ENCODE assay signal across 19 cellular contexts in the genomic region with DNA sequence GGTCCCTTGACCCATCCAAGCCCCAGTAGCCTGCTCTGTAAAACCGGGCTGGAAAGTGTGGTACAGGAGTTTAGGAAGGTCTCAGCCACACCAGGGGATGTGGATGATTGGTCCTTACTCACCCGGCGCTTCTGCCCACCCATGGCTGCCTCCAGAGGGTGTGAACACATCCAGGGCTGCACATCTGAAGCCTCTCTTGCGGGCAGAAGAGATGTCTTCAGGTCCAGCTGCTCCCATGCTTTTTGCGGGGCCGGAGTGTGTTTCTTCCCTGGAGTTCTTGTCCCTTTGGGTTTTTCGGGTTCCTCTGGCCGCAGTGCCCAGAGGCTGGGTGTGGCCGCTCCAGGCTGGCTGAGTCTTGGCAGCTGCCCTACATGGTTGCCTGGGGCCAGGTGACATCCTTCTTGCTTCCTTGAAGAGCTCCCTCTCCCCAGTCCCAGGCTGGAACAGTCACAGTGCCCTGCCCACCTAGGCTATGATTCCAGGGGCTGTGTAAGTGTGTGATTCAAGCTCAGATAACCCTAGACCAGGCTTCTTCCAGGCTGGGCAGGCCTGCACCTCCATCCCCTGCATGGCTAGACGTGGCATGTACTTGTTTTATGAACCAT. TPM values are rescaled to one million over a fixed set of nuclear protein-coding genes. Genes with fewer than 3 reads are reported as not detected.
DNase-seq lines count a peak whose midpoint lies in the region; ATAC-seq, FAIRE-seq and TF ChIP-seq lines count a peak whose summit lies in the region.
"Had no signal": no experiment of that assay in that cellular context is flagged by ENCODE, and none has a peak within 500 bp of the region (broad histone marks: within the 10 kb centered on the region; RNA-seq: fewer than 3 reads in every experiment).

No MANE protein-coding gene starts in this region.

- no peak overlapping the region for H3K27ac Mint-ChIP-seq in activated CD4-positive, alpha-beta T cell treated with anti-CD3 and anti-CD28 coated beads for 36 hours
- no peak overlapping the region for H3K27ac Mint-ChIP-seq in T-helper 17 cell
- H3K27ac Mint-ChIP-seq: activated naive CD8-positive, alpha-beta T cell treated with anti-CD3 and anti-CD28 coated beads, Interleukin-2, amount 50 U/mL, for 24 hours; activated T-helper 1 cell treated with anti-CD3 and anti-CD28 coated beads, Interleukin-12 subunit alpha, Interleukin-12 subunit beta, Interleukin-2, Interleukin-4 antibody, amounts not matched to agents 30 ng/mL and 10 ng/mL and 1 ng/mL, durations not matched to agents 14 hours and 24 hours and 36 hours; natural killer cell treated with Interleukin-12 subunit alpha and Interleukin-12 subunit beta and Interleukin-15 and Interleukin-18, amount 100 ng/mL, for 72 hours had no signal

- CTCF ChIA-PET in RWPE1 (lab: Yijun Ruan, JAX) = interaction anchor here (0.5 kb wide), 1 partner anchor 19 kb away, joined by 4 read pairs; no protein-coding TSS in a partner anchor
- CTCF ChIA-PET in activated CD4-positive, alpha-beta T cell treated with anti-CD3 and anti-CD28 coated beads for 36 hours (lab: Charles Lee) = interaction anchor here (0.6 to 1.9 kb wide), 4 partner anchors 134 to 511 kb away, joined by 3 to 9 read pairs (median 4); no protein-coding TSS in a partner anchor

- ATAC-seq in activated CD4-positive, alpha-beta T cell treated with anti-CD3 and anti-CD28 coated beads for 36 hours = no peak
- ATAC-seq in HG03159 (IDR thresholded peaks at IDR 0.05; ENCODE audit: unreplicated experiment) (no peak), T-helper 17 cell (no peak)
- ATAC-seq: activated naive CD8-positive, alpha-beta T cell treated with anti-CD3 and anti-CD28 coated beads, Interleukin-2, amount 50 U/mL, for 24 hours; heart left ventricle; natural killer cell treated with Interleukin-12 subunit alpha and Interleukin-12 subunit beta and Interleukin-15 and Interleukin-18, amount 100 ng/mL, for 72 hours had no signal

- intact Hi-C loops in stomach (cut with DNase I; ENCODE audit: low total_unique reads) = no loop called here
- intact Hi-C loops in activated CD4-positive, alpha-beta T cell treated with anti-CD3 and anti-CD28 coated beads for 36 hours (cut with DNase I, micrococcal nuclease) = no loop called here

- no peaks in the 10 kb centered on the region for H3K36me3 ChIP-seq in GM23248 (ENCODE audit: low read depth)
- H3K36me3 ChIP-seq in keratinocyte (ENCODE audit: control insufficient read depth in 2 of 2, extremely low read depth in 1 of 2, insufficient read depth in 2 of 2, low read length in 2 of 2) = no peaks in the 10 kb centered on the region
- no peaks in the 10 kb centered on the region for H3K36me3 ChIP-seq in stomach
- H3K36me3 ChIP-seq: cardiac muscle cell, HAP-1, heart left ventricle had no signal

- H3K79me2 ChIP-seq in GM23248 (ENCODE audit: insufficient read depth) (no peaks in the 10 kb centered on the region), keratinocyte (ENCODE audit: control insufficient read depth, insufficient read depth, low read length) (no peaks in the 10 kb centered on the region)

- dilution Hi-C loops in keratinocyte (cut with MboI; ENCODE audit: extremely low pct_ligation_motif_present, low sequenced_read_pairs) = loop anchor here (10.0 kb wide), 1 partner anchor 131 kb away; no protein-coding TSS in a partner anchor

- H3K9me3 ChIP-seq in GM23248 (ENCODE audit: low read depth) (no peaks in the 10 kb centered on the region), keratinocyte (ENCODE audit: control insufficient read depth, low read depth, low read length) (no peaks in the 10 kb centered on the region), stomach (no peaks in the 10 kb centered on the region), T-helper 17 cell (ENCODE audit: control insufficient read depth, low read length, poor library complexity, severe bottlenecking) (no peaks in the 10 kb centered on the region)
- H3K9me3 ChIP-seq: HAP-1, heart left ventricle had no signal

- no peak for TF ChIP-seq EP300 in stomach (IDR thresholded peaks at IDR 0.05)

- TF ChIP-seq POLR2A in stomach (IDR thresholded peaks at IDR 0.05) = no peak

- no peaks in the 10 kb centered on the region for H3K36me3 Mint-ChIP-seq in activated CD4-positive, alpha-beta T cell treated with anti-CD3 and anti-CD28 coated beads for 36 hours (ENCODE audit: low read depth)
- no peaks in the 10 kb centered on the region for H3K36me3 Mint-ChIP-seq in T-helper 17 cell (ENCODE audit: low read depth)
- H3K36me3 Mint-ChIP-seq: natural killer cell treated with Interleukin-12 subunit alpha and Interleukin-12 subunit beta and Interleukin-15 and Interleukin-18, amount 100 ng/mL, for 72 hours had no signal

- H3K4me1 Mint-ChIP-seq in activated CD4-positive, alpha-beta T cell treated with anti-CD3 and anti-CD28 coated beads for 36 hours = no peaks in the 10 kb centered on the region
- H3K4me1 Mint-ChIP-seq in T-helper 17 cell = peaks cover 4% of the 10 kb centered on the region
- H3K4me1 Mint-ChIP-seq: activated naive CD8-positive, alpha-beta T cell treated with anti-CD3 and anti-CD28 coated beads, Interleukin-2, amount 50 U/mL, for 24 hours had no signal

- no peak for FAIRE-seq in keratinocyte (lab: Jason Lieb, UNC)

- peaks cover 11% of the 10 kb centered on the region for H3F3A ChIP-seq in GM23248 (ENCODE audit: insufficient read depth)

- H3K4me1 ChIP-seq in GM23248 (ENCODE audit: insufficient read depth) (peaks cover 19% of the 10 kb centered on the region), keratinocyte (ENCODE audit: control insufficient read depth, extremely low read depth, insufficient read depth, low read length) (peaks cover 20% of the 10 kb centered on the region), stomach (peaks cover 0 to 3% (median 0%) of the 10 kb centered on the region in 4 donors)

- in situ Hi-C loops in GM23248 (cut with MboI) = no loop called here

- H2AFZ ChIP-seq in GM23248 (peak overlapping the region; percentile 58), keratinocyte (ENCODE audit: control insufficient read depth, low read length) (peak overlapping the region; percentile 29)

- H3K9me1 ChIP-seq in keratinocyte (ENCODE audit: control insufficient read depth, extremely low read depth, insufficient read depth, low read length) = no peaks in the 10 kb centered on the region

- H3K9me2 ChIP-seq in GM23248 (ENCODE audit: insufficient read depth) = no peaks in the 10 kb centered on the region

- no peaks in the 10 kb centered on the region for H3K9me3 Mint-ChIP-seq in activated CD4-positive, alpha-beta T cell treated with anti-CD3 and anti-CD28 coated beads for 36 hours (ENCODE audit: low read depth)
- H3K9me3 Mint-ChIP-seq: activated naive CD8-positive, alpha-beta T cell treated with anti-CD3 and anti-CD28 coated beads, Interleukin-2, amount 50 U/mL, for 24 hours; activated T-helper 1 cell treated with anti-CD3 and anti-CD28 coated beads, Interleukin-12 subunit alpha, Interleukin-12 subunit beta, Interleukin-2, Interleukin-4 antibody, amounts not matched to agents 30 ng/mL and 10 ng/mL and 1 ng/mL, durations not matched to agents 14 hours and 24 hours and 36 hours; natural killer cell treated with Interleukin-12 subunit alpha and Interleukin-12 subunit beta and Interleukin-15 and Interleukin-18, amount 100 ng/mL, for 72 hours had no signal

- WGBS in GM23248 (ENCODE audit: low coverage in 1 of 2, low lambda C conversion rate in 2 of 2, missing lambda C conversion rate in 2 of 2), 2 experiments = 10 to 12% methylated on average over 10 of the region's 10 CpGs
- WGBS in stomach, 5 donors = 60 to 75% (median 63%) methylated on average over 4 to 10 of the region's 10 CpGs

- H3K4me3 Mint-ChIP-seq in activated CD4-positive, alpha-beta T cell treated with anti-CD3 and anti-CD28 coated beads for 36 hours = no peak overlapping the region
- no peak overlapping the region for H3K4me3 Mint-ChIP-seq in T-helper 17 cell
- H3K4me3 Mint-ChIP-seq: activated naive CD8-positive, alpha-beta T cell treated with anti-CD3 and anti-CD28 coated beads, Interleukin-2, amount 50 U/mL, for 24 hours; activated T-helper 1 cell treated with anti-CD3 and anti-CD28 coated beads, Interleukin-12 subunit alpha, Interleukin-12 subunit beta, Interleukin-2, Interleukin-4 antibody, amounts not matched to agents 30 ng/mL and 10 ng/mL and 1 ng/mL, durations not matched to agents 14 hours and 24 hours and 36 hours; natural killer cell treated with Interleukin-12 subunit alpha and Interleukin-12 subunit beta and Interleukin-15 and Interleukin-18, amount 100 ng/mL, for 72 hours had no signal

- DNase-seq in GM23248 (peak; percentile 78), RWPE1 (ENCODE audit: low spot score) (no peak), keratinocyte (ENCODE audit: low read depth, low spot score) (no peak), stomach (peak; percentile 42), T-helper 17 cell (no peak)
- DNase-seq in stimulated activated CD4-positive, alpha-beta T cell treated with anti-CD3 and anti-CD28 coated beads, Interleukin-2, amount 100 ng/mL, for 24 hours = no peak
- DNase-seq in activated CD4-positive, alpha-beta T cell treated with anti-CD3 and anti-CD28 coated beads for 36 hours = no peak
- DNase-seq: activated naive CD8-positive, alpha-beta T cell treated with anti-CD3 and anti-CD28 coated beads, Interleukin-2, amount 50 U/mL, for 24 hours; NCI-H1436 treated with DMSO at 0.1 percent for 48 hours; NCI-H2171 treated with DMSO at 0.1 percent for 48 hours; NCI-H748 treated with DMSO at 0.1 percent for 48 hours; stimulated activated naive CD4-positive, alpha-beta T cell treated with Interleukin-2 at 50 U/mL for 16 hours; T-helper 9 cell had no signal

- H3K4me2 ChIP-seq in GM23248 (ENCODE audit: unreplicated experiment) (peak overlapping the region; percentile 74), keratinocyte (ENCODE audit: control insufficient read depth, extremely low read depth, insufficient read depth, low read depth, low read length) (peak overlapping the region; percentile 57)

- POLR2A ChIA-PET in RWPE1 (lab: Yijun Ruan, JAX; ENCODE audit: low non-redundant PET) = interaction anchor here (0.5 kb wide), 1 partner anchor 1693 kb away, joined by 3 read pairs; no protein-coding TSS in a partner anchor
- POLR2A ChIA-PET in activated CD4-positive, alpha-beta T cell treated with anti-CD3 and anti-CD28 coated beads for 36 hours (lab: Charles Lee) = no interaction called here

- no peaks in the 10 kb centered on the region for H3K27me3 Mint-ChIP-seq in activated CD4-positive, alpha-beta T cell treated with anti-CD3 and anti-CD28 coated beads for 36 hours
- no peaks in the 10 kb centered on the region for H3K27me3 Mint-ChIP-seq in T-helper 17 cell
- H3K27me3 Mint-ChIP-seq: activated naive CD8-positive, alpha-beta T cell treated with anti-CD3 and anti-CD28 coated beads, Interleukin-2, amount 50 U/mL, for 24 hours; natural killer cell treated with Interleukin-12 subunit alpha and Interleukin-12 subunit beta and Interleukin-15 and Interleukin-18, amount 100 ng/mL, for 72 hours had no signal

- H4K20me1 ChIP-seq in GM23248 (ENCODE audit: insufficient read depth) = no peaks in the 10 kb centered on the region
- no peaks in the 10 kb centered on the region for H4K20me1 ChIP-seq in keratinocyte (ENCODE audit: control insufficient read depth, extremely low read depth, insufficient read depth, low read length)

- peak overlapping the region; percentile 71 for H3K9ac ChIP-seq in GM23248
- H3K9ac ChIP-seq in keratinocyte (ENCODE audit: control insufficient read depth, extremely low read depth, insufficient read depth, low read length) = no peak overlapping the region

- H3K27ac ChIP-seq in GM23248 (peak overlapping the region; percentile 86), RWPE1 (peak overlapping the region; percentile 78), keratinocyte (ENCODE audit: control insufficient read depth, insufficient read depth, low read length) (peak overlapping the region; percentile 8), stomach (peak overlapping the region in 1 of 5 donors; percentile 3)
- H3K27ac ChIP-seq: cardiac muscle cell had no signal

- H3K27me3 ChIP-seq in GM23248 (replicated peaks; ENCODE audit: insufficient read depth) = no peaks in the 10 kb centered on the region
- H3K27me3 ChIP-seq in keratinocyte (ENCODE audit: control insufficient read depth, extremely low read depth, insufficient read depth, low read length) = no peaks in the 10 kb centered on the region
- peaks cover 0 to 4% (median 0%) of the 10 kb centered on the region in 3 donors for H3K27me3 ChIP-seq in stomach
- H3K27me3 ChIP-seq: cardiac muscle cell, heart left ventricle had no signal

- TF ChIP-seq CTCF in RWPE1 (conservative IDR thresholded peaks at IDR 0.05; ENCODE audit: low read depth) = no peak
- no peak for TF ChIP-seq CTCF in keratinocyte (optimal IDR thresholded peaks at IDR 0.05 in 1 of 3, IDR thresholded peaks at IDR 0.05 in 1 of 3, conservative IDR thresholded peaks at IDR 0.05 in 1 of 3; ENCODE audit: extremely low read depth in 1 of 3, insufficient read depth in 2 of 3, low read length in 3 of 3)
- TF ChIP-seq CTCF in stomach (IDR thresholded peaks at IDR 0.05) = no peak

- no peak overlapping the region; the same call in 1 of the 2 replicates for H3K4me3 ChIP-seq in GM23248
- peak overlapping the region in 1 of 3 experiments; percentile 26 for H3K4me3 ChIP-seq in keratinocyte (ENCODE audit: control insufficient read depth in 2 of 3, extremely low read depth in 1 of 3, insufficient read depth in 2 of 3, low read depth in 1 of 3, low read length in 3 of 3)
- no peak overlapping the region for H3K4me3 ChIP-seq in stomach
- H3K4me3 ChIP-seq: cardiac muscle cell, HAP-1, heart left ventricle had no signal

RNA-seq across cellular contexts. Expression of a gene that starts 33.9 kb away (rescaled TPM):
- 8.7 and 12.2 TPM in 2 replicates for total RNA-seq in GM23248 (2014; rRNA removed; shearing (Covaris generic))
- polyA plus RNA-seq in GM23248 (2016; fragmentation: Nextera tagmentation; extraction: Ambion mirVana) (11.7 and 12.1 TPM in 2 replicates), keratinocyte (9.8 to 16.6 TPM (median 12.6 TPM) in 3 replicates), stomach (10 to 100 TPM; 15.4 to 16.6 (median 16.3) TPM)
- 2.7 TPM for polyA plus RNA-seq in keratinocyte (2011; ENCODE audit: low read depth)
- polyA plus RNA-seq in keratinocyte (2011; cell fraction: cytosol; rRNA removed) = 9.8 and 17.3 TPM in 2 replicates
- polyA plus RNA-seq in keratinocyte (2011; cell fraction: nucleus; rRNA removed) = 12.8 and 15.6 TPM in 2 replicates
- 13.6 and 18.2 TPM in 2 replicates for polyA plus RNA-seq in keratinocyte (2012; ENCODE audit: low replicate concordance)
- polyA minus RNA-seq in keratinocyte = 6.7 to 18.3 TPM (median 9.3 TPM) in 3 replicates
- 18.4 TPM for polyA minus RNA-seq in keratinocyte (2011; cell fraction: cytosol; rRNA and poly(A)+ RNA removed)
- polyA minus RNA-seq in keratinocyte (2011; cell fraction: nucleus; rRNA and poly(A)+ RNA removed) = 6.1 and 8.8 TPM in 2 replicates
- total RNA-seq in stomach (10 to 100 TPM in 2 of 5 donors, 1 to 10 TPM in 2, not detected in 1; 4.9 to 16.2 (median 12.4) TPM), T-helper 17 cell (1 to 10 TPM; 2.3 to 6.1 TPM)
- total RNA-seq in activated CD4-positive, alpha-beta T cell treated with anti-CD3 and anti-CD28 coated beads for 36 hours = 1 to 10 TPM; 3.4 to 4.1 TPM

RNA-seq across cellular contexts. Expression of a gene that starts 34.9 kb away (rescaled TPM):
- 636 and 646 TPM in 2 replicates for total RNA-seq in GM23248 (2014; rRNA removed; shearing (Covaris generic))
- 447 and 468 TPM in 2 replicates for polyA plus RNA-seq in GM23248 (2016; fragmentation: Nextera tagmentation; extraction: Ambion mirVana)
- polyA plus RNA-seq in keratinocyte = 0.72 to 3.2 TPM (median 0.87 TPM) in 3 replicates
- polyA plus RNA-seq in keratinocyte (2011; ENCODE audit: low read depth) = 1.1 TPM
- polyA plus RNA-seq in keratinocyte (2011; cell fraction: cytosol; rRNA removed) = 0.15 and 0.61 TPM in 2 replicates
- 1.6 and 2.6 TPM in 2 replicates for polyA plus RNA-seq in keratinocyte (2011; cell fraction: nucleus; rRNA removed)
- polyA plus RNA-seq in keratinocyte (2012; ENCODE audit: low replicate concordance) = 1.2 and 2.6 TPM in 2 replicates
- polyA minus RNA-seq in keratinocyte = 1.4 to 3.1 TPM (median 1.8 TPM) in 3 replicates
- 1.7 TPM for polyA minus RNA-seq in keratinocyte (2011; cell fraction: cytosol; rRNA and poly(A)+ RNA removed)
- 3.2 and 3.7 TPM in 2 replicates for polyA minus RNA-seq in keratinocyte (2011; cell fraction: nucleus; rRNA and poly(A)+ RNA removed)
- 100 to 1,000 TPM in 1 of 5 donors, 10 to 100 TPM in 3, 1 to 10 TPM in 1; 8.0 to 143 (median 17.1) TPM for total RNA-seq in stomach
- polyA plus RNA-seq in stomach = 1 to 10 TPM; 1.8 to 4.0 (median 2.8) TPM
- total RNA-seq in activated CD4-positive, alpha-beta T cell treated with anti-CD3 and anti-CD28 coated beads for 36 hours = under 1 TPM in 1 of 2 experiments, not detected in 1; 0.05 TPM
- 1 to 10 TPM in 1 of 2 donors, not detected in 1; 1.5 TPM for total RNA-seq in T-helper 17 cell
- total RNA-seq: activated T-helper 1 cell treated with anti-CD3 and anti-CD28 coated beads, Interleukin-12 subunit alpha, Interleukin-12 subunit beta, Interleukin-2, Interleukin-4 antibody, amounts not matched to agents 30 ng/mL and 10 ng/mL and 1 ng/mL, durations not matched to agents 14 hours and 24 hours and 36 hours; natural killer cell treated with Interleukin-12 subunit alpha and Interleukin-12 subunit beta and Interleukin-15 and Interleukin-18, amount 100 ng/mL, for 72 hours had no signal

Comparison
In these comparisons a context has a peak if more than half of its experiments do, and no peak if none do; other contexts are left out.
1. DNase-seq: peak in GM23248 (single experiment) and stomach (single experiment); none in RWPE1 (single experiment), keratinocyte (single experiment), stimulated activated CD4-positive, alpha-beta T cell treated with anti-CD3 and anti-CD28 coated beads, Interleukin-2, amount 100 ng/mL, for 24 hours (0 of 2), activated CD4-positive, alpha-beta T cell treated with anti-CD3 and anti-CD28 coated beads for 36 hours (single experiment) and T-helper 17 cell (0 of 3).